10 cellular contexts compared by ENCODE assay signal in genomic region chr20:49669601-49670189, GRCh38. TPM values are rescaled to one million over a fixed set of nuclear protein-coding genes. Genes with fewer than 3 reads are reported as not detected.
DNase-seq lines count a peak whose midpoint lies in the region; ATAC-seq and TF ChIP-seq lines count a peak whose summit lies in the region.
"Had no signal": no experiment of that assay in that cellular context is flagged by ENCODE, and none has a peak within 500 bp of the region (broad histone marks: within the 10 kb centered on the region; RNA-seq: fewer than 3 reads in every experiment).

No MANE protein-coding gene starts in this region.

- no peak for TF ChIP-seq CTCF in adrenal gland (IDR thresholded peaks at IDR 0.05)

- DNase-seq in NCI-H2171 treated with DMSO at 0.1 percent for 48 hours (lab: John Stamatoyannopoulos, UW) (peak; percentile 54), NCI-H2171 (lab: John Stamatoyannopoulos, UW) (no peak), NCI-H1105 (lab: John Stamatoyannopoulos, UW) (no peak), adrenal gland (no peak)
- peak; percentile 34 for DNase-seq in activated CD4-positive, alpha-beta memory T cell treated with anti-CD3 and anti-CD28 coated beads for 36 hours
- no peak for DNase-seq in effector CD4-positive, alpha-beta T cell
- DNase-seq: NCI-H1105 treated with DMSO at 0.1 percent for 48 hours had no signal

- no peak overlapping the region for H3K9ac ChIP-seq in skeletal muscle satellite cell (ENCODE audit: low read depth, low read length)

- H3K36me3 ChIP-seq in skeletal muscle satellite cell (ENCODE audit: insufficient read depth, low read length) (no peaks in the 10 kb centered on the region), adrenal gland (replicated peaks in 1 of 2) (no peaks in the 10 kb centered on the region)

- peak overlapping the region in 1 of 5 donors; percentile 2 for H3K27ac ChIP-seq in adrenal gland
- H3K27ac ChIP-seq: 22Rv1 had no signal

- CTCF ChIA-PET in activated CD4-positive, alpha-beta memory T cell treated with anti-CD3 and anti-CD28 coated beads for 36 hours (lab: Charles Lee), result interaction anchor here (0.6 to 3.0 kb wide), 9 partner anchors 9 to 176 kb away, joined by 3 to 15 read pairs (median 4); no protein-coding TSS in a partner anchor

- intact Hi-C loops in activated CD4-positive, alpha-beta memory T cell treated with anti-CD3 and anti-CD28 coated beads for 36 hours (cut with micrococcal nuclease), result loop anchor here (1.0 to 5.0 kb wide), 4 partner anchors 10 to 133 kb away; partner anchors contain the start of gene B4GALT5
- intact Hi-C loops in adrenal gland (cut with DNase I), result no loop called here

- peak; percentile 54 for ATAC-seq in HG02938 (IDR thresholded peaks at IDR 0.05; ENCODE audit: unreplicated experiment)

- peaks cover 43% of the 10 kb centered on the region for H3K4me1 Mint-ChIP-seq in activated CD4-positive, alpha-beta memory T cell treated with anti-CD3 and anti-CD28 coated beads for 36 hours (ENCODE audit: low read depth)

- WGBS in adrenal gland, 4 donors, result 48 to 62% (median 52%) methylated on average over 7 of the region's 7 CpGs

- H3K4me3 Mint-ChIP-seq in activated CD4-positive, alpha-beta memory T cell treated with anti-CD3 and anti-CD28 coated beads for 36 hours, result peak overlapping the region; percentile 37

- H3K4me1 ChIP-seq in skeletal muscle satellite cell (ENCODE audit: control insufficient read depth, insufficient read depth, low read length) (peaks cover 18% of the 10 kb centered on the region), adrenal gland (replicated peaks in 1 of 2) (peaks cover 40 to 73% of the 10 kb centered on the region in 2 donors)

- H3K27ac Mint-ChIP-seq in activated CD4-positive, alpha-beta memory T cell treated with anti-CD3 and anti-CD28 coated beads for 36 hours, result peak overlapping the region; percentile 38

- POLR2A ChIA-PET in activated CD4-positive, alpha-beta memory T cell treated with anti-CD3 and anti-CD28 coated beads for 36 hours (lab: Charles Lee), result interaction anchor here (0.9 to 3.8 kb wide), 9 partner anchors 9 to 143 kb away, joined by 3 to 37 read pairs (median 3); partner anchors contain the start of genes B4GALT5 and SLC9A8

- H3K9me3 ChIP-seq in skeletal muscle satellite cell (replicated peaks; ENCODE audit: low read length) (no peaks in the 10 kb centered on the region), adrenal gland (replicated peaks in 1 of 3) (no peaks in the 10 kb centered on the region)

- no peaks in the 10 kb centered on the region for H3K36me3 Mint-ChIP-seq in activated CD4-positive, alpha-beta memory T cell treated with anti-CD3 and anti-CD28 coated beads for 36 hours

- H3K9me3 Mint-ChIP-seq in activated CD4-positive, alpha-beta memory T cell treated with anti-CD3 and anti-CD28 coated beads for 36 hours, result no peaks in the 10 kb centered on the region

- H3K4me2 ChIP-seq in skeletal muscle satellite cell (ENCODE audit: low read length), result peak overlapping the region; percentile 66

- no peak for TF ChIP-seq POLR2A in adrenal gland (IDR thresholded peaks at IDR 0.05)

- H3K27me3 ChIP-seq in skeletal muscle satellite cell (ENCODE audit: control insufficient read depth, insufficient read depth, low read length), result no peaks in the 10 kb centered on the region
- H3K27me3 ChIP-seq in adrenal gland, result no peaks in the 10 kb centered on the region

- H3K27me3 Mint-ChIP-seq in activated CD4-positive, alpha-beta memory T cell treated with anti-CD3 and anti-CD28 coated beads for 36 hours, result no peaks in the 10 kb centered on the region

- H3K4me3 ChIP-seq in skeletal muscle satellite cell (ENCODE audit: low read length) (no peak overlapping the region), adrenal gland (peak overlapping the region in 2 of 4 donors; percentile 3 to 17)

RNA-seq across cellular contexts. Expression of gene B4GALT5, which starts 44.0 kb away (rescaled TPM):
- total RNA-seq in activated CD4-positive, alpha-beta memory T cell treated with anti-CD3 and anti-CD28 coated beads for 36 hours, result 10 to 100 TPM; 20.9 to 21.4 TPM
- total RNA-seq in skeletal muscle satellite cell (2012; rRNA removed), result 14.4 and 16.5 TPM in 2 replicates
- 100 to 1,000 TPM in 2 of 8 donors, 10 to 100 TPM in 6; 47.4 to 137 (median 69.1) TPM for total RNA-seq in adrenal gland
- 10 to 100 TPM; 14.2 to 77.7 (median 18.1) TPM for polyA plus RNA-seq in adrenal gland

Comparison
In these comparisons a context has a peak if more than half of its experiments do, and no peak if none do; other contexts are left out.
1. DNase-seq: peak in NCI-H2171 treated with DMSO at 0.1 percent for 48 hours (single experiment) and activated CD4-positive, alpha-beta memory T cell treated with anti-CD3 and anti-CD28 coated beads for 36 hours (single experiment); none in NCI-H2171 (single experiment), NCI-H1105 (single experiment), adrenal gland (0 of 7) and effector CD4-positive, alpha-beta T cell (single experiment).